In genomic region chr16:9033125-9033830, GRCh38 we compare ENCODE assay signal across 8 cellular contexts. TPM values are rescaled to one million over a fixed set of nuclear protein-coding genes. Genes with fewer than 3 reads are reported as not detected.
DNase-seq lines count a peak whose midpoint lies in the region; ATAC-seq and TF ChIP-seq lines count a peak whose summit lies in the region.

No MANE protein-coding gene starts in this region.

- no peak overlapping the region for H3K4me3 Mint-ChIP-seq in GM23338
- no peak overlapping the region for H3K4me3 Mint-ChIP-seq in CD4-positive, alpha-beta T cell

- no peaks in the 10 kb centered on the region for H4K20me1 ChIP-seq in GM23338 (replicated peaks; ENCODE audit: insufficient read depth)

- H2AFZ ChIP-seq in GM23338, result no peak overlapping the region

- H3K27ac Mint-ChIP-seq in GM23338, result peak overlapping the region; percentile 84; the same call in 1 of the 2 replicates
- H3K27ac Mint-ChIP-seq in CD4-positive, alpha-beta T cell, result no peak overlapping the region

- no peaks in the 10 kb centered on the region for H3F3A ChIP-seq in GM23338 (replicated peaks; ENCODE audit: low read depth)

- no peaks in the 10 kb centered on the region for H3K27me3 Mint-ChIP-seq in GM23338 (ENCODE audit: insufficient read depth, low read depth, poor library complexity)
- H3K27me3 Mint-ChIP-seq in CD4-positive, alpha-beta T cell, result no peaks in the 10 kb centered on the region

- no peaks in the 10 kb centered on the region for H3K9me3 ChIP-seq in SJCRH30 (replicated peaks)
- H3K9me3 ChIP-seq in CD4-positive, alpha-beta T cell (ENCODE audit: control insufficient read depth, low read length), result no peaks in the 10 kb centered on the region

- intact Hi-C loops in CD4-positive, alpha-beta T cell (cut with DNase I, micrococcal nuclease), result no loop called here

- no peaks in the 10 kb centered on the region; the same call in 2 of the 3 replicates for H3K9me3 Mint-ChIP-seq in GM23338
- no peaks in the 10 kb centered on the region for H3K9me3 Mint-ChIP-seq in CD4-positive, alpha-beta T cell

- no peaks in the 10 kb centered on the region; the same call in 2 of the 3 replicates for H3K4me1 Mint-ChIP-seq in GM23338
- no peaks in the 10 kb centered on the region for H3K4me1 Mint-ChIP-seq in CD4-positive, alpha-beta T cell (ENCODE audit: low read depth)

- H3K27ac ChIP-seq in GM23338 (ENCODE audit: low read depth) (peak overlapping the region; percentile 3; the same call in 1 of the 2 replicates), SJCRH30 (no peak overlapping the region), foreskin keratinocyte (no peak overlapping the region)
- H3K27ac ChIP-seq in CD4-positive, alpha-beta T cell (ENCODE audit: low read depth, low read length), result no peak overlapping the region

- H3K36me3 ChIP-seq in BJ (ENCODE audit: control insufficient read depth, insufficient read depth, low read length) (no peaks in the 10 kb centered on the region), GM23338 (ENCODE audit: insufficient read depth) (no peaks in the 10 kb centered on the region), SJCRH30 (no peaks in the 10 kb centered on the region)

- no peaks in the 10 kb centered on the region for H3K27me3 ChIP-seq in BJ (ENCODE audit: control insufficient read depth, insufficient read depth, low read length)
- H3K27me3 ChIP-seq in GM23338 (ENCODE audit: insufficient read depth), result no peaks in the 10 kb centered on the region
- H3K27me3 ChIP-seq in SJCRH30, result no peaks in the 10 kb centered on the region
- H3K27me3 ChIP-seq in foreskin keratinocyte, result no peaks in the 10 kb centered on the region
- no peaks in the 10 kb centered on the region for H3K27me3 ChIP-seq in CD4-positive, alpha-beta T cell (ENCODE audit: control insufficient read depth, insufficient read depth, low read length)

- no peaks in the 10 kb centered on the region for H3K9me2 ChIP-seq in GM23338 (ENCODE audit: insufficient read depth)

- peak; percentile 95 for ATAC-seq in GM23338
- peak; percentile 67 for ATAC-seq in foreskin keratinocyte
- ATAC-seq in CD4-positive, alpha-beta T cell (ENCODE audit: poor library complexity), result no peak
- no peak for ATAC-seq in HG02870 (IDR thresholded peaks at IDR 0.05; ENCODE audit: unreplicated experiment)

- no peaks in the 10 kb centered on the region for H3K79me2 ChIP-seq in GM23338 (replicated peaks; ENCODE audit: insufficient read depth)

- POLR2A ChIA-PET in BJ (lab: Charles Lee), result no interaction called here
- POLR2A ChIA-PET in CD4-positive, alpha-beta T cell (lab: Charles Lee), result no interaction called here

- H3K4me1 ChIP-seq in GM23338 (ENCODE audit: insufficient read depth) (no peaks in the 10 kb centered on the region), SJCRH30 (no peaks in the 10 kb centered on the region), foreskin keratinocyte (no peaks in the 10 kb centered on the region)

- CTCF ChIA-PET in BJ (lab: Yijun Ruan, JAX), result interaction anchor here (0.6 to 3.4 kb wide), 18 partner anchors 12 to 467 kb away, joined by 3 to 19 read pairs (median 4); partner anchors contain the start of genes HAPSTR1 and USP7
- CTCF ChIA-PET in CD4-positive, alpha-beta T cell (lab: Charles Lee), result interaction anchor here (0.7 to 1.5 kb wide), 2 partner anchors 13 to 97 kb away, joined by 3 to 4 read pairs; no protein-coding TSS in a partner anchor

- H3K4me3 ChIP-seq in BJ (ENCODE audit: low read depth, low read length) (no peak overlapping the region), GM23338 (no peak overlapping the region), SJCRH30 (no peak overlapping the region)

- no peak for DNase-seq in BJ (ENCODE audit: low read depth)
- peak; percentile 97 for DNase-seq in GM23338 (ENCODE audit: low spot score)
- DNase-seq in SJCRH30, result peak; percentile 45 to 68
- no peak for DNase-seq in foreskin keratinocyte
- DNase-seq in stromal cell of bone marrow (ENCODE audit: low read depth), result peak; percentile 28
- DNase-seq in CD4-positive, alpha-beta T cell, result no peak
- DNase-seq in GM19240 (ENCODE audit: insufficient read length, low spot score), result no peak

- peaks cover 2% of the 10 kb centered on the region; the same call in 2 of the 3 replicates for H3K36me3 Mint-ChIP-seq in GM23338 (ENCODE audit: low read depth)
- H3K36me3 Mint-ChIP-seq in CD4-positive, alpha-beta T cell (ENCODE audit: low read depth), result no peaks in the 10 kb centered on the region

- TF ChIP-seq CTCF in BJ (IDR thresholded peaks at IDR 0.05; ENCODE audit: insufficient read depth, low read depth, low read length) (peak; percentile 83), GM23338 (conservative IDR thresholded peaks at IDR 0.05; ENCODE audit: low read depth in 2 of 2) (peak; percentile 82 to 87), foreskin keratinocyte (conservative IDR thresholded peaks at IDR 0.05) (peak; percentile 66)
- TF ChIP-seq CTCF in CD4-positive, alpha-beta T cell (IDR thresholded peaks at IDR 0.05), result no peak

- no peak overlapping the region for H3K4me2 ChIP-seq in GM23338

TF ChIP-seq in GM23338, 12 proteins besides CTCF, POLR2A, EP300 and RAD21 (continues in another document):
- TF ChIP-seq, protein P1, sequence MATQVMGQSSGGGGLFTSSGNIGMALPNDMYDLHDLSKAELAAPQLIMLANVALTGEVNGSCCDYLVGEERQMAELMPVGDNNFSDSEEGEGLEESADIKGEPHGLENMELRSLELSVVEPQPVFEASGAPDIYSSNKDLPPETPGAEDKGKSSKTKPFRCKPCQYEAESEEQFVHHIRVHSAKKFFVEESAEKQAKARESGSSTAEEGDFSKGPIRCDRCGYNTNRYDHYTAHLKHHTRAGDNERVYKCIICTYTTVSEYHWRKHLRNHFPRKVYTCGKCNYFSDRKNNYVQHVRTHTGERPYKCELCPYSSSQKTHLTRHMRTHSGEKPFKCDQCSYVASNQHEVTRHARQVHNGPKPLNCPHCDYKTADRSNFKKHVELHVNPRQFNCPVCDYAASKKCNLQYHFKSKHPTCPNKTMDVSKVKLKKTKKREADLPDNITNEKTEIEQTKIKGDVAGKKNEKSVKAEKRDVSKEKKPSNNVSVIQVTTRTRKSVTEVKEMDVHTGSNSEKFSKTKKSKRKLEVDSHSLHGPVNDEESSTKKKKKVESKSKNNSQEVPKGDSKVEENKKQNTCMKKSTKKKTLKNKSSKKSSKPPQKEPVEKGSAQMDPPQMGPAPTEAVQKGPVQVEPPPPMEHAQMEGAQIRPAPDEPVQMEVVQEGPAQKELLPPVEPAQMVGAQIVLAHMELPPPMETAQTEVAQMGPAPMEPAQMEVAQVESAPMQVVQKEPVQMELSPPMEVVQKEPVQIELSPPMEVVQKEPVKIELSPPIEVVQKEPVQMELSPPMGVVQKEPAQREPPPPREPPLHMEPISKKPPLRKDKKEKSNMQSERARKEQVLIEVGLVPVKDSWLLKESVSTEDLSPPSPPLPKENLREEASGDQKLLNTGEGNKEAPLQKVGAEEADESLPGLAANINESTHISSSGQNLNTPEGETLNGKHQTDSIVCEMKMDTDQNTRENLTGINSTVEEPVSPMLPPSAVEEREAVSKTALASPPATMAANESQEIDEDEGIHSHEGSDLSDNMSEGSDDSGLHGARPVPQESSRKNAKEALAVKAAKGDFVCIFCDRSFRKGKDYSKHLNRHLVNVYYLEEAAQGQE (IDR thresholded peaks at IDR 0.05; ENCODE audit: unreplicated experiment), result no peak
- TF ChIP-seq CREB1 (CRISPR knock-in tag; IDR thresholded peaks at IDR 0.05; ENCODE audit: low read depth) (no peak), STAT1 (IDR thresholded peaks at IDR 0.05; ENCODE audit: unreplicated experiment) (no peak), EZH2 (IDR thresholded peaks at IDR 0.05; ENCODE audit: low read depth, unreplicated experiment) (no peak), POLR2AphosphoS5 (IDR thresholded peaks at IDR 0.05; ENCODE audit: low read depth) (no peak), ZNF114 (CRISPR knock-in tag; IDR thresholded peaks at IDR 0.05) (no peak), JUNB (IDR thresholded peaks at IDR 0.05; ENCODE audit: unreplicated experiment) (no peak), NANOG (IDR thresholded peaks at IDR 0.05; ENCODE audit: borderline replicate concordance) (no peak), ZNF331 (CRISPR knock-in tag; IDR thresholded peaks at IDR 0.05; ENCODE audit: low read depth) (no peak), EZH2phosphoT487 (IDR thresholded peaks at IDR 0.05; ENCODE audit: unreplicated experiment) (no peak)
- TF ChIP-seq, protein P2, sequence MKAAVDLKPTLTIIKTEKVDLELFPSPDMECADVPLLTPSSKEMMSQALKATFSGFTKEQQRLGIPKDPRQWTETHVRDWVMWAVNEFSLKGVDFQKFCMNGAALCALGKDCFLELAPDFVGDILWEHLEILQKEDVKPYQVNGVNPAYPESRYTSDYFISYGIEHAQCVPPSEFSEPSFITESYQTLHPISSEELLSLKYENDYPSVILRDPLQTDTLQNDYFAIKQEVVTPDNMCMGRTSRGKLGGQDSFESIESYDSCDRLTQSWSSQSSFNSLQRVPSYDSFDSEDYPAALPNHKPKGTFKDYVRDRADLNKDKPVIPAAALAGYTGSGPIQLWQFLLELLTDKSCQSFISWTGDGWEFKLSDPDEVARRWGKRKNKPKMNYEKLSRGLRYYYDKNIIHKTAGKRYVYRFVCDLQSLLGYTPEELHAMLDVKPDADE (IDR thresholded peaks at IDR 0.05), result no peak

RNA-seq across cellular contexts. Expression of gene HAPSTR1, which starts 58.2 kb away (rescaled TPM):
- polyA plus RNA-seq in BJ (2011; rRNA removed), result 11.9 and 22.9 TPM in 2 replicates
- polyA minus RNA-seq in BJ (2011; rRNA and poly(A)+ RNA removed), result 21.8 and 28.1 TPM in 2 replicates
- 66.0 and 66.3 TPM in 2 replicates for total RNA-seq in GM23338 (2014; rRNA removed; shearing (Covaris generic))
- polyA plus RNA-seq in GM23338 (2016; fragmentation: Nextera tagmentation; extraction: Ambion mirVana), result 8.1 and 9.5 TPM in 2 replicates
- 52.5 and 59.3 TPM in 2 replicates for total RNA-seq in SJCRH30 (2014; rRNA removed; shearing (Covaris generic))
- 61.3 and 68.2 TPM in 2 replicates for total RNA-seq in foreskin keratinocyte
- 14.3 and 16.4 TPM in 2 replicates for polyA plus RNA-seq in foreskin keratinocyte
- 100 to 1,000 TPM; 152 to 153 TPM for total RNA-seq in CD4-positive, alpha-beta T cell

Comparison
In these comparisons a context has a peak if more than half of its experiments do, and no peak if none do; other contexts are left out.
1. DNase-seq: peak in GM23338 (single experiment), SJCRH30 (2 of 2) and stromal cell of bone marrow (single experiment); none in BJ (single experiment), foreskin keratinocyte (0 of 2), CD4-positive, alpha-beta T cell (0 of 10) and GM19240 (single experiment).
2. ATAC-seq: peak in GM23338 (single experiment) and foreskin keratinocyte (single experiment); none in CD4-positive, alpha-beta T cell (single experiment) and HG02870 (single experiment).